1 cellular context compared by ENCODE assay signal in the genomic region with DNA sequence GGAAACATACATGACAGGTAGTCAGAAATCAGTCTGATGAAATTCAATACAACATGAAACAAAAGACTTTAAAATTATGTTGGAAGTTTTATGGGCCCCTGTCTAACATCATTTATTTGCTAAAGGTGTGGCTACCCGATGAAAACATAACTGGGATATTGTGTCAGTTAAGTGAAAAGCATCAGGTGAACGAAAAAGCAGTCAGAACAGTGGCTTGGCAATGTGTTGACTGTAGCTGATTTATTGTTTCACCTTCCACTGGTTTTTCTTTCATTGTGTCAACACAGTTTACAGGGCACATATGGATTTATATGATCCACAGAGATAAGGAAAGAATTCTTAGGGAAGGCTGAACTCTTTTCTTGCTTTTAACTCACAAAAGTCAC.
A peak's percentile ranks its signal among the peaks of the same experiment; 100 is the strongest.
TF ChIP-seq lines count a peak whose summit lies in the region.

No MANE protein-coding gene starts in this region.

TF ChIP-seq in HEK293, 187 proteins besides CTCF, POLR2A, EP300 and RAD21 (continued from another document and continues in another):
- TF ChIP-seq, protein P1, sequence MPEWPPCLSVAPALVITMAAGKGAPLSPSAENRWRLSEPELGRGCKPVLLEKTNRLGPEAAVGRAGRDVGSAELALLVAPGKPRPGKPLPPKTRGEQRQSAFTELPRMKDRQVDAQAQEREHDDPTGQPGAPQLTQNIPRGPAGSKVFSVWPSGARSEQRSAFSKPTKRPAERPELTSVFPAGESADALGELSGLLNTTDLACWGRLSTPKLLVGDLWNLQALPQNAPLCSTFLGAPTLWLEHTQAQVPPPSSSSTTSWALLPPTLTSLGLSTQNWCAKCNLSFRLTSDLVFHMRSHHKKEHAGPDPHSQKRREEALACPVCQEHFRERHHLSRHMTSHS (tag by site-specific recombination; IDR thresholded peaks at IDR 0.05): 0 out of 2 replicates have a peak, but pooled peaks have one; percentile 56
- no peak for TF ChIP-seq ZNF239 (tag by site-specific recombination; IDR thresholded peaks at IDR 0.05)
- peak; percentile 81; the same call in 1 of the 2 replicates for TF ChIP-seq MEIS1 (CRISPR knock-in tag; IDR thresholded peaks at IDR 0.05; ENCODE audit: borderline replicate concordance)
- TF ChIP-seq, protein P2, sequence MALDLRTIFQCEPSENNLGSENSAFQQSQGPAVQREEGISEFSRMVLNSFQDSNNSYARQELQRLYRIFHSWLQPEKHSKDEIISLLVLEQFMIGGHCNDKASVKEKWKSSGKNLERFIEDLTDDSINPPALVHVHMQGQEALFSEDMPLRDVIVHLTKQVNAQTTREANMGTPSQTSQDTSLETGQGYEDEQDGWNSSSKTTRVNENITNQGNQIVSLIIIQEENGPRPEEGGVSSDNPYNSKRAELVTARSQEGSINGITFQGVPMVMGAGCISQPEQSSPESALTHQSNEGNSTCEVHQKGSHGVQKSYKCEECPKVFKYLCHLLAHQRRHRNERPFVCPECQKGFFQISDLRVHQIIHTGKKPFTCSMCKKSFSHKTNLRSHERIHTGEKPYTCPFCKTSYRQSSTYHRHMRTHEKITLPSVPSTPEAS (tag by site-specific recombination; IDR thresholded peaks at IDR 0.05): 0 out of 2 replicates have a peak, but pooled peaks have one; percentile 18
- TF ChIP-seq ZBTB17 (tag by site-specific recombination; IDR thresholded peaks at IDR 0.05): 0 out of 2 replicates have a peak, but pooled peaks have one; percentile 25
- TF ChIP-seq HOXD13 (CRISPR knock-in tag; IDR thresholded peaks at IDR 0.05; ENCODE audit: borderline replicate concordance): peak; percentile 82; the same call in 1 of the 2 replicates
- TF ChIP-seq, protein P3, sequence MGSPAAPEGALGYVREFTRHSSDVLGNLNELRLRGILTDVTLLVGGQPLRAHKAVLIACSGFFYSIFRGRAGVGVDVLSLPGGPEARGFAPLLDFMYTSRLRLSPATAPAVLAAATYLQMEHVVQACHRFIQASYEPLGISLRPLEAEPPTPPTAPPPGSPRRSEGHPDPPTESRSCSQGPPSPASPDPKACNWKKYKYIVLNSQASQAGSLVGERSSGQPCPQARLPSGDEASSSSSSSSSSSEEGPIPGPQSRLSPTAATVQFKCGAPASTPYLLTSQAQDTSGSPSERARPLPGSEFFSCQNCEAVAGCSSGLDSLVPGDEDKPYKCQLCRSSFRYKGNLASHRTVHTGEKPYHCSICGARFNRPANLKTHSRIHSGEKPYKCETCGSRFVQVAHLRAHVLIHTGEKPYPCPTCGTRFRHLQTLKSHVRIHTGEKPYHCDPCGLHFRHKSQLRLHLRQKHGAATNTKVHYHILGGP (tag by site-specific recombination; IDR thresholded peaks at IDR 0.05): peak; percentile 89
- TF ChIP-seq, protein P4, sequence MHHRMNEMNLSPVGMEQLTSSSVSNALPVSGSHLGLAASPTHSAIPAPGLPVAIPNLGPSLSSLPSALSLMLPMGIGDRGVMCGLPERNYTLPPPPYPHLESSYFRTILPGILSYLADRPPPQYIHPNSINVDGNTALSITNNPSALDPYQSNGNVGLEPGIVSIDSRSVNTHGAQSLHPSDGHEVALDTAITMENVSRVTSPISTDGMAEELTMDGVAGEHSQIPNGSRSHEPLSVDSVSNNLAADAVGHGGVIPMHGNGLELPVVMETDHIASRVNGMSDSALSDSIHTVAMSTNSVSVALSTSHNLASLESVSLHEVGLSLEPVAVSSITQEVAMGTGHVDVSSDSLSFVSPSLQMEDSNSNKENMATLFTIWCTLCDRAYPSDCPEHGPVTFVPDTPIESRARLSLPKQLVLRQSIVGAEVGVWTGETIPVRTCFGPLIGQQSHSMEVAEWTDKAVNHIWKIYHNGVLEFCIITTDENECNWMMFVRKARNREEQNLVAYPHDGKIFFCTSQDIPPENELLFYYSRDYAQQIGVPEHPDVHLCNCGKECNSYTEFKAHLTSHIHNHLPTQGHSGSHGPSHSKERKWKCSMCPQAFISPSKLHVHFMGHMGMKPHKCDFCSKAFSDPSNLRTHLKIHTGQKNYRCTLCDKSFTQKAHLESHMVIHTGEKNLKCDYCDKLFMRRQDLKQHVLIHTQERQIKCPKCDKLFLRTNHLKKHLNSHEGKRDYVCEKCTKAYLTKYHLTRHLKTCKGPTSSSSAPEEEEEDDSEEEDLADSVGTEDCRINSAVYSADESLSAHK (tag by site-specific recombination; IDR thresholded peaks at IDR 0.05): peak; percentile 70; the same call in 1 of the 2 replicates
- TF ChIP-seq IKZF3 (tag by site-specific recombination; IDR thresholded peaks at IDR 0.05): peak; percentile 55; the same call in 1 of the 2 replicates
- peak; percentile 94 for TF ChIP-seq OSR2 (tag by site-specific recombination; IDR thresholded peaks at IDR 0.05)
- peak; percentile 61; the same call in 1 of the 2 replicates for TF ChIP-seq ZXDB (tag by site-specific recombination; IDR thresholded peaks at IDR 0.05)
- peak; percentile 58; the same call in 1 of the 2 replicates for TF ChIP-seq ZBTB20 (tag by site-specific recombination; IDR thresholded peaks at IDR 0.05)
- no peak for TF ChIP-seq ZNF624 (tag by site-specific recombination; IDR thresholded peaks at IDR 0.05)
- TF ChIP-seq, protein P5, sequence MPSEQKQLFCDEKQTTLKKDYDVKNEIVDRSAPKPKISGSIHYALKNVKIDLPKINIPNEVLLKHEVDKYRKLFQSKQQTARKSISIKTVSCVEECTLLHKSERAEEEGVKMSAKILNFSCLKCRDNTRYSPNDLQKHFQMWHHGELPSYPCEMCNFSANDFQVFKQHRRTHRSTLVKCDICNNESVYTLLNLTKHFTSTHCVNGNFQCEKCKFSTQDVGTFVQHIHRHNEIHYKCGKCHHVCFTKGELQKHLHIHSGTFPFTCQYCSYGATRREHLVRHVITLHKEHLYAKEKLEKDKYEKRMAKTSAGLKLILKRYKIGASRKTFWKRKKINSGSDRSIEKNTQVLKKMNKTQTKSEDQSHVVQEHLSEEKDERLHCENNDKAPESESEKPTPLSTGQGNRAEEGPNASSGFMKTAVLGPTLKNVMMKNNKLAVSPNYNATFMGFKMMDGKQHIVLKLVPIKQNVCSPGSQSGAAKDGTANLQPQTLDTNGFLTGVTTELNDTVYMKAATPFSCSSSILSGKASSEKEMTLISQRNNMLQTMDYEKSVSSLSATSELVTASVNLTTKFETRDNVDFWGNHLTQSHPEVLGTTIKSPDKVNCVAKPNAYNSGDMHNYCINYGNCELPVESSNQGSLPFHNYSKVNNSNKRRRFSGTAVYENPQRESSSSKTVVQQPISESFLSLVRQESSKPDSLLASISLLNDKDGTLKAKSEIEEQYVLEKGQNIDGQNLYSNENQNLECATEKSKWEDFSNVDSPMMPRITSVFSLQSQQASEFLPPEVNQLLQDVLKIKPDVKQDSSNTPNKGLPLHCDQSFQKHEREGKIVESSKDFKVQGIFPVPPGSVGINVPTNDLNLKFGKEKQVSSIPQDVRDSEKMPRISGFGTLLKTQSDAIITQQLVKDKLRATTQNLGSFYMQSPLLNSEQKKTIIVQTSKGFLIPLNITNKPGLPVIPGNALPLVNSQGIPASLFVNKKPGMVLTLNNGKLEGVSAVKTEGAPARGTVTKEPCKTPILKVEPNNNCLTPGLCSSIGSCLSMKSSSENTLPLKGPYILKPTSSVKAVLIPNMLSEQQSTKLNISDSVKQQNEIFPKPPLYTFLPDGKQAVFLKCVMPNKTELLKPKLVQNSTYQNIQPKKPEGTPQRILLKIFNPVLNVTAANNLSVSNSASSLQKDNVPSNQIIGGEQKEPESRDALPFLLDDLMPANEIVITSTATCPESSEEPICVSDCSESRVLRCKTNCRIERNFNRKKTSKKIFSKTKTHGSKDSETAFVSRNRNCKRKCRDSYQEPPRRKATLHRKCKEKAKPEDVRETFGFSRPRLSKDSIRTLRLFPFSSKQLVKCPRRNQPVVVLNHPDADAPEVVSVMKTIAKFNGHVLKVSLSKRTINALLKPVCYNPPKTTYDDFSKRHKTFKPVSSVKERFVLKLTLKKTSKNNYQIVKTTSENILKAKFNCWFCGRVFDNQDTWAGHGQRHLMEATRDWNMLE (tag by site-specific recombination; conservative IDR thresholded peaks at IDR 0.05; ENCODE audit: low read depth): 0 out of 2 replicates have a peak, but pooled peaks have one; percentile 6
- TF ChIP-seq, protein P6, sequence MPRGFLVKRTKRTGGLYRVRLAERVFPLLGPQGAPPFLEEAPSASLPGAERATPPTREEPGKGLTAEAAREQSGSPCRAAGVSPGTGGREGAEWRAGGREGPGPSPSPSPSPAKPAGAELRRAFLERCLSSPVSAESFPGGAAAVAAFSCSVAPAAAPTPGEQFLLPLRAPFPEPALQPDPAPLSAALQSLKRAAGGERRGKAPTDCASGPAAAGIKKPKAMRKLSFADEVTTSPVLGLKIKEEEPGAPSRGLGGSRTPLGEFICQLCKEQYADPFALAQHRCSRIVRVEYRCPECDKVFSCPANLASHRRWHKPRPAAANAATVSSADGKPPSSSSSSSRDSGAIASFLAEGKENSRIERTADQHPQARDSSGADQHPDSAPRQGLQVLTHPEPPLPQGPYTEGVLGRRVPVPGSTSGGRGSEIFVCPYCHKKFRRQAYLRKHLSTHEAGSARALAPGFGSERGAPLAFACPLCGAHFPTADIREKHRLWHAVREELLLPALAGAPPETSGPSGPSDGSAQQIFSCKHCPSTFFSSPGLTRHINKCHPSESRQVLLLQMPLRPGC (tag by site-specific recombination; IDR thresholded peaks at IDR 0.05): 0 out of 2 replicates have a peak, but pooled peaks have one; percentile 28
- TF ChIP-seq, protein P7, sequence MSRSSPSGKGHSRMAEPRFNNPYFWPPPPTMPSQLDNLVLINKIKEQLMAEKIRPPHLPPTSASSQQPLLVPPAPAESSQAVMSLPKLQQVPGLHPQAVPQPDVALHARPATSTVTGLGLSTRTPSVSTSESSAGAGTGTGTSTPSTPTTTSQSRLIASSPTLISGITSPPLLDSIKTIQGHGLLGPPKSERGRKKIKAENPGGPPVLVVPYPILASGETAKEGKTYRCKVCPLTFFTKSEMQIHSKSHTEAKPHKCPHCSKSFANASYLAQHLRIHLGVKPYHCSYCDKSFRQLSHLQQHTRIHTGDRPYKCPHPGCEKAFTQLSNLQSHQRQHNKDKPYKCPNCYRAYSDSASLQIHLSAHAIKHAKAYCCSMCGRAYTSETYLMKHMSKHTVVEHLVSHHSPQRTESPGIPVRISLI (tag by site-specific recombination; IDR thresholded peaks at IDR 0.05): peak; percentile 51; the same call in 1 of the 2 replicates
- 0 out of 2 replicates have a peak, but pooled peaks have one; percentile 9 for TF ChIP-seq ZNF324 (tag by site-specific recombination; IDR thresholded peaks at IDR 0.05)
- no peak for TF ChIP-seq ZNF114 (tag by site-specific recombination; IDR thresholded peaks at IDR 0.05)
- TF ChIP-seq ZNF596 (tag by site-specific recombination; IDR thresholded peaks at IDR 0.05): 0 out of 2 replicates have a peak, but pooled peaks have one; percentile 50
- TF ChIP-seq, protein P8, sequence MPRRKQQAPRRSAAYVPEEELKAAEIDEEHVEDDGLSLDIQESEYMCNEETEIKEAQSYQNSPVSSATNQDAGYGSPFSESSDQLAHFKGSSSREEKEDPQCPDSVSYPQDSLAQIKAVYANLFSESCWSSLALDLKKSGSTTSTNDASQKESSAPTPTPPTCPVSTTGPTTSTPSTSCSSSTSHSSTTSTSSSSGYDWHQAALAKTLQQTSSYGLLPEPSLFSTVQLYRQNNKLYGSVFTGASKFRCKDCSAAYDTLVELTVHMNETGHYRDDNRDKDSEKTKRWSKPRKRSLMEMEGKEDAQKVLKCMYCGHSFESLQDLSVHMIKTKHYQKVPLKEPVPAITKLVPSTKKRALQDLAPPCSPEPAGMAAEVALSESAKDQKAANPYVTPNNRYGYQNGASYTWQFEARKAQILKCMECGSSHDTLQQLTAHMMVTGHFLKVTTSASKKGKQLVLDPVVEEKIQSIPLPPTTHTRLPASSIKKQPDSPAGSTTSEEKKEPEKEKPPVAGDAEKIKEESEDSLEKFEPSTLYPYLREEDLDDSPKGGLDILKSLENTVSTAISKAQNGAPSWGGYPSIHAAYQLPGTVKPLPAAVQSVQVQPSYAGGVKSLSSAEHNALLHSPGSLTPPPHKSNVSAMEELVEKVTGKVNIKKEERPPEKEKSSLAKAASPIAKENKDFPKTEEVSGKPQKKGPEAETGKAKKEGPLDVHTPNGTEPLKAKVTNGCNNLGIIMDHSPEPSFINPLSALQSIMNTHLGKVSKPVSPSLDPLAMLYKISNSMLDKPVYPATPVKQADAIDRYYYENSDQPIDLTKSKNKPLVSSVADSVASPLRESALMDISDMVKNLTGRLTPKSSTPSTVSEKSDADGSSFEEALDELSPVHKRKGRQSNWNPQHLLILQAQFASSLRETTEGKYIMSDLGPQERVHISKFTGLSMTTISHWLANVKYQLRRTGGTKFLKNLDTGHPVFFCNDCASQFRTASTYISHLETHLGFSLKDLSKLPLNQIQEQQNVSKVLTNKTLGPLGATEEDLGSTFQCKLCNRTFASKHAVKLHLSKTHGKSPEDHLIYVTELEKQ (tag by site-specific recombination; IDR thresholded peaks at IDR 0.05; ENCODE audit: borderline replicate concordance): peak; percentile 65; the same call in 1 of the 2 replicates
- TF ChIP-seq, protein P9, sequence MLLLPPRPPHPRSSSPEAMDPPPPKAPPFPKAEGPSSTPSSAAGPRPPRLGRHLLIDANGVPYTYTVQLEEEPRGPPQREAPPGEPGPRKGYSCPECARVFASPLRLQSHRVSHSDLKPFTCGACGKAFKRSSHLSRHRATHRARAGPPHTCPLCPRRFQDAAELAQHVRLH (tag by site-specific recombination; IDR thresholded peaks at IDR 0.05): 0 out of 2 replicates have a peak, but pooled peaks have one; percentile 9
- TF ChIP-seq ZNF335 (tag by site-specific recombination; conservative IDR thresholded peaks at IDR 0.05): no peak
- TF ChIP-seq ZFP37 (tag by site-specific recombination; IDR thresholded peaks at IDR 0.05): no peak
- TF ChIP-seq TCF7L2 (IDR thresholded peaks at IDR 0.05; ENCODE audit: borderline replicate concordance, low read depth, low read length): peak; percentile 60; the same call in 1 of the 2 replicates
- TF ChIP-seq, protein P10, sequence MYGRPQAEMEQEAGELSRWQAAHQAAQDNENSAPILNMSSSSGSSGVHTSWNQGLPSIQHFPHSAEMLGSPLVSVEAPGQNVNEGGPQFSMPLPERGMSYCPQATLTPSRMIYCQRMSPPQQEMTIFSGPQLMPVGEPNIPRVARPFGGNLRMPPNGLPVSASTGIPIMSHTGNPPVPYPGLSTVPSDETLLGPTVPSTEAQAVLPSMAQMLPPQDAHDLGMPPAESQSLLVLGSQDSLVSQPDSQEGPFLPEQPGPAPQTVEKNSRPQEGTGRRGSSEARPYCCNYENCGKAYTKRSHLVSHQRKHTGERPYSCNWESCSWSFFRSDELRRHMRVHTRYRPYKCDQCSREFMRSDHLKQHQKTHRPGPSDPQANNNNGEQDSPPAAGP (tag by site-specific recombination; IDR thresholded peaks at IDR 0.05): peak; percentile 59; the same call in 1 of the 2 replicates
- TF ChIP-seq SP2 (tag by site-specific recombination; IDR thresholded peaks at IDR 0.05): no peak
- TF ChIP-seq ZBTB8A (tag by site-specific recombination; IDR thresholded peaks at IDR 0.05): peak; percentile 34; the same call in 1 of the 2 replicates
- no peak; the same call in none of the 2 replicates for TF ChIP-seq ZNF146 (tag by site-specific recombination; IDR thresholded peaks at IDR 0.05)
- 0 out of 2 replicates have a peak, but pooled peaks have one; percentile 31 for TF ChIP-seq YY2 (tag by site-specific recombination; IDR thresholded peaks at IDR 0.05)
- peak; percentile 35 for TF ChIP-seq SP7 (tag by site-specific recombination; IDR thresholded peaks at IDR 0.05)
- peak; percentile 71; the same call in 1 of the 2 replicates for TF ChIP-seq ZSCAN30 (tag by site-specific recombination; IDR thresholded peaks at IDR 0.05)
- peak; percentile 12; the same call in 1 of the 2 replicates for TF ChIP-seq ZIC2 (tag by site-specific recombination; IDR thresholded peaks at IDR 0.05)
- no peak for TF ChIP-seq ZFP41 (tag by site-specific recombination; IDR thresholded peaks at IDR 0.05; ENCODE audit: borderline replicate concordance)
- TF ChIP-seq SCRT2 (tag by site-specific recombination; IDR thresholded peaks at IDR 0.05): peak; percentile 94
- no peak for TF ChIP-seq ZNF514 (tag by site-specific recombination; IDR thresholded peaks at IDR 0.05)
- TF ChIP-seq GLIS1 (tag by site-specific recombination; IDR thresholded peaks at IDR 0.05): no peak
- TF ChIP-seq ZFP69B (tag by site-specific recombination; IDR thresholded peaks at IDR 0.05): no peak
